ENCODE assay signal across 10 cellular contexts in the genomic region with DNA sequence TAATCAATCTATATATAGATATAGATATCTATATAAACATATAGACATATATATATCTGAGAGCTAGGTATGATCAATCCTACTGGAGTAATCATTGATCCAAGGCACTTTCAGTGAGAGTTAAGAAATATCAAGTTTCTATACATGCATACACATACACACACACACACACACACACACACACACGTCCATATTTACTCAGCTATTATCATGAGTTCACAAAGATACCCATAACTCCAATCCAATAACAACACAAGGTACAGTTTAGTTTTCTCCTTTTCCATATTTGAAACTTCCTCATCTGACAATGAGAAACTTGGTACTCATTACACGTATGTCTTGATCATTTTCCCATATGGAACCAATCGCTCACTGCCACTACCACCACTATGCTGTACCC.
"Had no signal": no experiment of that assay in that cellular context is flagged by ENCODE, and none has a peak within 500 bp of the region (broad histone marks: within the 10 kb centered on the region; RNA-seq: fewer than 3 reads in every experiment).

No MANE protein-coding gene starts in this region.

- ATAC-seq: GM23338 had no signal

- H3K27ac ChIP-seq: KMS-11 had no signal

- H3K9ac ChIP-seq: KMS-11 had no signal

- H3K4me3 ChIP-seq: GM23338 had no signal

- H3K4me1 Mint-ChIP-seq: GM23338, H9 had no signal

- H3K9me3 Mint-ChIP-seq: GM23338, H9, HFFc6 had no signal

- H3K4me3 Mint-ChIP-seq: GM23338, H9, HFFc6 had no signal

- H3K27ac Mint-ChIP-seq: GM23338, H9, HFFc6 had no signal

- H3K4me2 ChIP-seq: GM23338, KMS-11 had no signal

- DNase-seq: H9, HCEC 1CT, HFFc6, IMR-90, KBM-7 had no signal

- FAIRE-seq: H1, H54, HTR-8/SVneo had no signal

- H2AFZ ChIP-seq: GM23338 had no signal
